ENCODE assay signal across 26 cellular contexts in the genomic region with DNA sequence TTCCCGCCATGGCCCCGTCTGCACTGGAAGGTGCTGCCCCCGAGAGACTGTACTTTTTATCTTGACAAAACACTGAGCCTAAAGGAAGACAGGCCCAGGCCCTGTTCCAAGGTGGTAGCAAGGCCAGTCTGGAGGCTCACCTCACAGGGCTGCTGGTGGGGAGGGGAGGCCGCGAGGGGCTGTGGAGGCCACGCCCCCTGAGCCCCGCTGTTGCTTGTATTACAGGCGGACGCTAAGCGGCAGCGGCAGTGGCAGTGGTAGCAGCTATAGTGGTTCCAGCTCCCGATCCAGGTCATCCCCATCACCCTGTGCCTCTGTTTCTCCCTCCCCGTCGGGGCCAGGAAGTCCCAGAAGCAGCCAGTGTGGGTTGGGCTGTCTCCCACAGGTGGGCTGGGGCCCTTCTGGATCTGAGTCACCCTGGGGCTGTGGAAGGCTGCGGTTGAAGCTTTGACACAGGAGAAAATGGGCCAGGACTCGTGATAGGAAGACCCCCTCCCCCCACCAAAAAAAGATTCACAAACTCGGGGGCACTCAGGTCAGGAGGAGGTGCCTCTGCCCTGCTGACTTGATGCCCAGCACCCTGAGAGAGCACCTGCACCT. TPM values are rescaled to one million over a fixed set of nuclear protein-coding genes. Genes with fewer than 3 reads are reported as not detected.
DNase-seq lines count a peak whose midpoint lies in the region; ATAC-seq and TF ChIP-seq lines count a peak whose summit lies in the region.
"Had no signal": no experiment of that assay in that cellular context is flagged by ENCODE, and none has a peak within 500 bp of the region (broad histone marks: within the 10 kb centered on the region; RNA-seq: fewer than 3 reads in every experiment).

No MANE protein-coding gene starts in this region.

- peaks cover 25% of the 10 kb centered on the region for H3K4me1 Mint-ChIP-seq in activated CD8-positive, alpha-beta memory T cell treated with anti-CD3 and anti-CD28 coated beads, Interleukin-2, amount 10 ng/mL, durations not matched to agents 7 days and 5 days
- peaks cover 12% of the 10 kb centered on the region; the same call in 1 of the 3 replicates for H3K4me1 Mint-ChIP-seq in GM23338
- no peaks in the 10 kb centered on the region for H3K4me1 Mint-ChIP-seq in activated T-helper 17 cell treated with anti-CD3 and anti-CD28 coated beads, Interleukin-2, amount 50 U/mL, for 72 hours
- peaks cover 12 to 17% of the 10 kb centered on the region in 2 donors for H3K4me1 Mint-ChIP-seq in effector memory CD8-positive, alpha-beta T cell (ENCODE audit: low read depth in 2 of 2)

- ATAC-seq in activated CD8-positive, alpha-beta memory T cell treated with anti-CD3 and anti-CD28 coated beads, Interleukin-2, amount 10 ng/mL, durations not matched to agents 7 days and 5 days: peak; percentile 28
- ATAC-seq in GM23338: peak; percentile 18; the same call in 2 of the 3 replicates
- ATAC-seq in activated T-helper 17 cell treated with anti-CD3 and anti-CD28 coated beads, Interleukin-2, amount 50 U/mL, for 72 hours (replicated peaks): peak; percentile 90
- ATAC-seq in effector memory CD8-positive, alpha-beta T cell (replicated peaks): no peak
- ATAC-seq: Panc1 had no signal

- H3K4me2 ChIP-seq in BLaER1 (peak overlapping the region; percentile 47), GM23338 (no peak overlapping the region)

- no peaks in the 10 kb centered on the region for H3K9me3 ChIP-seq in BLaER1
- H3K9me3 ChIP-seq: BLaER1 treated with 17β-estradiol and CSF1 and Interleukin-3, amounts not matched to agents 10 nM and 100 nM; Caco-2 had no signal

- H3K4me3 ChIP-seq in BLaER1 (no peak overlapping the region), GM23338 (no peak overlapping the region)
- H3K4me3 ChIP-seq: BLaER1 treated with 17β-estradiol and CSF1 and Interleukin-3, amounts not matched to agents 10 nM and 100 nM had no signal

- H3K4me1 ChIP-seq in BLaER1: peaks cover 67% of the 10 kb centered on the region
- H3K4me1 ChIP-seq in GM23338 (ENCODE audit: insufficient read depth): no peaks in the 10 kb centered on the region; the same call in 1 of the 2 replicates
- H3K4me1 ChIP-seq: Caco-2 had no signal

- no peak overlapping the region for H3K4me3 Mint-ChIP-seq in activated CD8-positive, alpha-beta memory T cell treated with anti-CD3 and anti-CD28 coated beads, Interleukin-2, amount 10 ng/mL, durations not matched to agents 7 days and 5 days
- no peak overlapping the region for H3K4me3 Mint-ChIP-seq in GM23338
- peak overlapping the region; percentile 69 for H3K4me3 Mint-ChIP-seq in activated T-helper 17 cell treated with anti-CD3 and anti-CD28 coated beads, Interleukin-2, amount 50 U/mL, for 72 hours
- no peak overlapping the region for H3K4me3 Mint-ChIP-seq in effector memory CD8-positive, alpha-beta T cell
- H3K4me3 Mint-ChIP-seq: CD4-positive, alpha-beta T cell had no signal

- peak; percentile 55 for DNase-seq in activated CD8-positive, alpha-beta memory T cell treated with anti-CD3 and anti-CD28 coated beads, Interleukin-2, amount 10 ng/mL, durations not matched to agents 7 days and 5 days
- no peak for DNase-seq in activated CD8-positive, alpha-beta memory T cell treated with anti-CD3 and anti-CD28 coated beads, Interleukin-2, amount 50 U/mL, for 48 hours
- no peak for DNase-seq in GM23338 (ENCODE audit: low spot score)
- DNase-seq in DMS 273 treated with DMSO at 0.1 percent for 48 hours (lab: John Stamatoyannopoulos, UW): no peak
- no peak for DNase-seq in effector memory CD8-positive, alpha-beta T cell
- DNase-seq: Caco-2; CD4-positive, alpha-beta T cell; DMS79; EL; GDM1; Karpas-422; NCI-H1092 treated with DMSO at 0.1 percent for 48 hours; NCI-H1436; NCI-H187; NCI-H2081 treated with DMSO at 0.1 percent for 48 hours; NCI-H524 treated with DMSO at 0.1 percent for 48 hours; SHP77 had no signal

- peaks cover 24% of the 10 kb centered on the region for H3K36me3 Mint-ChIP-seq in activated CD8-positive, alpha-beta memory T cell treated with anti-CD3 and anti-CD28 coated beads, Interleukin-2, amount 10 ng/mL, durations not matched to agents 7 days and 5 days
- peaks cover 49% of the 10 kb centered on the region for H3K36me3 Mint-ChIP-seq in GM23338 (ENCODE audit: low read depth)
- peaks cover 92% of the 10 kb centered on the region for H3K36me3 Mint-ChIP-seq in activated T-helper 17 cell treated with anti-CD3 and anti-CD28 coated beads, Interleukin-2, amount 50 U/mL, for 72 hours (ENCODE audit: low read depth)
- peaks cover 82% of the 10 kb centered on the region for H3K36me3 Mint-ChIP-seq in effector memory CD8-positive, alpha-beta T cell (ENCODE audit: insufficient read depth)

- no peaks in the 10 kb centered on the region for H3K9me3 Mint-ChIP-seq in activated CD8-positive, alpha-beta memory T cell treated with anti-CD3 and anti-CD28 coated beads, Interleukin-2, amount 10 ng/mL, durations not matched to agents 7 days and 5 days (ENCODE audit: low read depth)
- H3K9me3 Mint-ChIP-seq in GM23338: no peaks in the 10 kb centered on the region
- no peaks in the 10 kb centered on the region for H3K9me3 Mint-ChIP-seq in activated T-helper 17 cell treated with anti-CD3 and anti-CD28 coated beads, Interleukin-2, amount 50 U/mL, for 72 hours
- no peaks in the 10 kb centered on the region for H3K9me3 Mint-ChIP-seq in effector memory CD8-positive, alpha-beta T cell
- H3K9me3 Mint-ChIP-seq: CD4-positive, alpha-beta T cell had no signal

- no peak overlapping the region for H3K27ac Mint-ChIP-seq in activated CD8-positive, alpha-beta memory T cell treated with anti-CD3 and anti-CD28 coated beads, Interleukin-2, amount 10 ng/mL, durations not matched to agents 7 days and 5 days
- H3K27ac Mint-ChIP-seq in GM23338: no peak overlapping the region
- peak overlapping the region; percentile 77 for H3K27ac Mint-ChIP-seq in activated T-helper 17 cell treated with anti-CD3 and anti-CD28 coated beads, Interleukin-2, amount 50 U/mL, for 72 hours
- H3K27ac Mint-ChIP-seq in effector memory CD8-positive, alpha-beta T cell: peak overlapping the region in 1 of 2 donors; percentile 91
- H3K27ac Mint-ChIP-seq: CD4-positive, alpha-beta T cell had no signal

- H3F3A ChIP-seq in GM23338 (replicated peaks; ENCODE audit: low read depth): no peaks in the 10 kb centered on the region; the same call in 1 of the 2 replicates

- no peaks in the 10 kb centered on the region for H3K9me2 ChIP-seq in GM23338 (ENCODE audit: insufficient read depth)

- H3K27me3 Mint-ChIP-seq in activated CD8-positive, alpha-beta memory T cell treated with anti-CD3 and anti-CD28 coated beads, Interleukin-2, amount 10 ng/mL, durations not matched to agents 7 days and 5 days: no peaks in the 10 kb centered on the region
- peaks cover 12% of the 10 kb centered on the region for H3K27me3 Mint-ChIP-seq in GM23338 (ENCODE audit: insufficient read depth, low read depth, poor library complexity)
- H3K27me3 Mint-ChIP-seq in activated T-helper 17 cell treated with anti-CD3 and anti-CD28 coated beads, Interleukin-2, amount 50 U/mL, for 72 hours: no peaks in the 10 kb centered on the region
- no peaks in the 10 kb centered on the region for H3K27me3 Mint-ChIP-seq in effector memory CD8-positive, alpha-beta T cell
- H3K27me3 Mint-ChIP-seq: CD4-positive, alpha-beta T cell had no signal

- H3K27ac ChIP-seq in BLaER1 (peak overlapping the region; percentile 55), GM23338 (ENCODE audit: low read depth) (no peak overlapping the region)
- H3K27ac ChIP-seq: HL-60, RWPE1 had no signal

- H3K79me2 ChIP-seq in GM23338 (replicated peaks; ENCODE audit: insufficient read depth): peaks cover 4% of the 10 kb centered on the region; the same call in 1 of the 2 replicates

- H2AFZ ChIP-seq in GM23338: no peak overlapping the region

- H3K27me3 ChIP-seq in BLaER1 (no peaks in the 10 kb centered on the region), GM23338 (ENCODE audit: insufficient read depth) (no peaks in the 10 kb centered on the region)
- H3K27me3 ChIP-seq: BLaER1 treated with 17β-estradiol and CSF1 and Interleukin-3, amounts not matched to agents 10 nM and 100 nM had no signal

- peaks cover 21% of the 10 kb centered on the region for H4K20me1 ChIP-seq in BLaER1
- H4K20me1 ChIP-seq in GM23338 (replicated peaks; ENCODE audit: insufficient read depth): 0 out of 2 replicates have a peak, but pooled peaks cover 5% of the 10 kb centered on the region

- CTCF ChIA-PET in activated CD8-positive, alpha-beta memory T cell treated with anti-CD3 and anti-CD28 coated beads, Interleukin-2, amount 10 ng/mL, durations not matched to agents 7 days and 5 days (lab: Charles Lee): interaction anchor here (1.6 kb wide), 1 partner anchor 8 kb away, joined by 3 read pairs; no protein-coding TSS in a partner anchor

- peaks cover 78% of the 10 kb centered on the region for H3K36me3 ChIP-seq in BLaER1
- H3K36me3 ChIP-seq in GM23338 (ENCODE audit: insufficient read depth): peaks cover 10% of the 10 kb centered on the region; the same call in 1 of the 2 replicates

- 0 out of 2 replicates have a peak overlapping the region, but pooled peaks have one; percentile 4 for H3K9ac ChIP-seq in BLaER1

- no peak for TF ChIP-seq CTCF in GM23338 (conservative IDR thresholded peaks at IDR 0.05; ENCODE audit: low read depth in 2 of 2)

RNA-seq across cellular contexts. Expression of a gene that starts 13.3 kb away (rescaled TPM):
- total RNA-seq in activated CD8-positive, alpha-beta memory T cell treated with anti-CD3 and anti-CD28 coated beads, Interleukin-2, amount 10 ng/mL, durations not matched to agents 7 days and 5 days: under 1 TPM in 1 of 2 experiments, not detected in 1; 0.29 TPM
- total RNA-seq in GM23338 (2014; rRNA removed; shearing (Covaris generic)): 2.7 and 5.1 TPM in 2 replicates
- polyA plus RNA-seq in GM23338 (2016; fragmentation: Nextera tagmentation; extraction: Ambion mirVana): 2.3 and 3.9 TPM in 2 replicates
- under 1 TPM; 0.42 to 0.56 TPM for total RNA-seq in activated T-helper 17 cell treated with anti-CD3 and anti-CD28 coated beads, Interleukin-2, amount 50 U/mL, for 72 hours
- total RNA-seq: Caco-2, H4, SK-MEL-5 had no signal
- polyA plus RNA-seq: AG04450 had no signal

RNA-seq across cellular contexts. Expression of a gene that starts 25.8 kb away (rescaled TPM):
- 100 to 1,000 TPM; 461 to 494 TPM for total RNA-seq in activated CD8-positive, alpha-beta memory T cell treated with anti-CD3 and anti-CD28 coated beads, Interleukin-2, amount 10 ng/mL, durations not matched to agents 7 days and 5 days
- 228 and 275 TPM in 2 replicates for total RNA-seq in GM23338 (2014; rRNA removed; shearing (Covaris generic))
- polyA plus RNA-seq in GM23338 (2016; fragmentation: Nextera tagmentation; extraction: Ambion mirVana): 281 and 285 TPM in 2 replicates
- total RNA-seq in activated T-helper 17 cell treated with anti-CD3 and anti-CD28 coated beads, Interleukin-2, amount 50 U/mL, for 72 hours: 100 to 1,000 TPM; 242 to 290 TPM
- total RNA-seq: H4 had no signal

RNA-seq across cellular contexts. Expression of a gene that starts 37.8 kb away (rescaled TPM):
- 100 to 1,000 TPM; 112 to 134 TPM for total RNA-seq in activated CD8-positive, alpha-beta memory T cell treated with anti-CD3 and anti-CD28 coated beads, Interleukin-2, amount 10 ng/mL, durations not matched to agents 7 days and 5 days
- total RNA-seq in GM23338 (2014; rRNA removed; shearing (Covaris generic)): 144 and 149 TPM in 2 replicates
- 94.2 and 95.3 TPM in 2 replicates for polyA plus RNA-seq in GM23338 (2016; fragmentation: Nextera tagmentation; extraction: Ambion mirVana)
- total RNA-seq in activated T-helper 17 cell treated with anti-CD3 and anti-CD28 coated beads, Interleukin-2, amount 50 U/mL, for 72 hours: 10 to 100 TPM; 84.3 to 93.2 TPM

RNA-seq across cellular contexts. Expression of a gene that starts 54.9 kb away (rescaled TPM):
- total RNA-seq in activated CD8-positive, alpha-beta memory T cell treated with anti-CD3 and anti-CD28 coated beads, Interleukin-2, amount 10 ng/mL, durations not matched to agents 7 days and 5 days: 10 to 100 TPM; 88.1 to 93.9 TPM
- 25.2 and 30.0 TPM in 2 replicates for total RNA-seq in GM23338 (2014; rRNA removed; shearing (Covaris generic))
- 40.1 and 40.7 TPM in 2 replicates for polyA plus RNA-seq in GM23338 (2016; fragmentation: Nextera tagmentation; extraction: Ambion mirVana)
- 100 to 1,000 TPM; 103 TPM for total RNA-seq in activated T-helper 17 cell treated with anti-CD3 and anti-CD28 coated beads, Interleukin-2, amount 50 U/mL, for 72 hours
